1 cellular context compared by ENCODE assay signal in genomic region chr1:150764617-150765090, GRCh38.
TF ChIP-seq lines count a peak whose summit lies in the region.

No MANE protein-coding gene starts in this region.

TF ChIP-seq in WTC11, 78 proteins besides CTCF, POLR2A, EP300 and RAD21 (continued from another document):
- TF ChIP-seq E2F4 (CRISPR knock-in tag; IDR thresholded peaks at IDR 0.05; ENCODE audit: borderline replicate concordance, low read depth), result no peak
